In genomic region chr3:124125320-124125719, GRCh38 we compare ENCODE assay signal across 23 cellular contexts.
A peak's percentile ranks its signal among the peaks of the same experiment; 100 is the strongest.
DNase-seq lines count a peak whose midpoint lies in the region; ATAC-seq and TF ChIP-seq lines count a peak whose summit lies in the region.
"Had no signal": no experiment of that assay in that cellular context is flagged by ENCODE, and none has a peak within 500 bp of the region (broad histone marks: within the 10 kb centered on the region; RNA-seq: fewer than 3 reads in every experiment).

No MANE protein-coding gene starts in this region.

- peak overlapping the region; percentile 62 for H3K27ac Mint-ChIP-seq in glutamatergic neuron (ENCODE audit: unreplicated experiment)
- H3K27ac Mint-ChIP-seq in stimulated activated effector memory CD8-positive, alpha-beta T cell treated with anti-CD3 and anti-CD28 coated beads, Interleukin-12 subunit alpha, Interleukin-12 subunit beta, amount 100 ng/mL, for 72 hours, result no peak overlapping the region
- H3K27ac Mint-ChIP-seq: CD14-positive monocyte; CD4-positive, alpha-beta T cell; CD8-positive, alpha-beta memory T cell had no signal

- peaks cover 9% of the 10 kb centered on the region for H3K27me3 Mint-ChIP-seq in glutamatergic neuron (ENCODE audit: unreplicated experiment)

- ATAC-seq in stimulated activated effector memory CD8-positive, alpha-beta T cell treated with anti-CD3 and anti-CD28 coated beads, Interleukin-12 subunit alpha, Interleukin-12 subunit beta, amount 100 ng/mL, for 72 hours, result peak; percentile 11
- ATAC-seq in GM21390 (IDR thresholded peaks at IDR 0.05; ENCODE audit: unreplicated experiment), result no peak
- ATAC-seq: A549, GM12878 had no signal

- peaks cover 28% of the 10 kb centered on the region for H3K9me3 Mint-ChIP-seq in glutamatergic neuron (ENCODE audit: unreplicated experiment)
- H3K9me3 Mint-ChIP-seq in stimulated activated effector memory CD8-positive, alpha-beta T cell treated with anti-CD3 and anti-CD28 coated beads, Interleukin-12 subunit alpha, Interleukin-12 subunit beta, amount 100 ng/mL, for 72 hours, result no peaks in the 10 kb centered on the region
- H3K9me3 Mint-ChIP-seq: CD4-positive, alpha-beta T cell; CD8-positive, alpha-beta memory T cell had no signal

- peaks cover 6% of the 10 kb centered on the region for H3K36me3 Mint-ChIP-seq in glutamatergic neuron (ENCODE audit: unreplicated experiment)
- H3K36me3 Mint-ChIP-seq in stimulated activated effector memory CD8-positive, alpha-beta T cell treated with anti-CD3 and anti-CD28 coated beads, Interleukin-12 subunit alpha, Interleukin-12 subunit beta, amount 100 ng/mL, for 72 hours, result no peaks in the 10 kb centered on the region
- H3K36me3 Mint-ChIP-seq: CD14-positive monocyte; CD8-positive, alpha-beta memory T cell had no signal

- no peak for TF ChIP-seq CTCF in glutamatergic neuron (IDR thresholded peaks at IDR 0.05; ENCODE audit: partially characterized antibody, unreplicated experiment)

- peak overlapping the region; percentile 72 for H3K4me3 Mint-ChIP-seq in glutamatergic neuron (ENCODE audit: unreplicated experiment)
- H3K4me3 Mint-ChIP-seq in stimulated activated effector memory CD8-positive, alpha-beta T cell treated with anti-CD3 and anti-CD28 coated beads, Interleukin-12 subunit alpha, Interleukin-12 subunit beta, amount 100 ng/mL, for 72 hours, result no peak overlapping the region
- H3K4me3 Mint-ChIP-seq: CD14-positive monocyte; CD4-positive, alpha-beta T cell; CD8-positive, alpha-beta memory T cell had no signal

- DNase-seq in HT1080 (ENCODE audit: low read depth) (peak; percentile 47), amniotic epithelial cell (ENCODE audit: low read depth) (peak; percentile 10), glutamatergic neuron (no peak), NCI-H1694 (lab: John Stamatoyannopoulos, UW) (no peak), NCI-H1436 treated with DMSO at 0.1 percent for 48 hours (lab: John Stamatoyannopoulos, UW) (no peak)
- DNase-seq in stimulated activated effector memory CD8-positive, alpha-beta T cell treated with anti-CD3 and anti-CD28 coated beads, Interleukin-12 subunit alpha, Interleukin-12 subunit beta, amount 100 ng/mL, for 72 hours (ENCODE audit: low spot score in 2 of 2), result no peak
- DNase-seq: 8988T; ACHN; AML-193; BE2C; CD4-positive, alpha-beta T cell; CD8-positive, alpha-beta memory T cell; DMS 273 treated with DMSO at 0.1 percent for 48 hours; DMS79; EL; GDM1; GOT3; H7; HCEC 1CT had no signal

- peaks cover 70% of the 10 kb centered on the region for H3K4me1 Mint-ChIP-seq in glutamatergic neuron (ENCODE audit: low read depth, unreplicated experiment)
- H3K4me1 Mint-ChIP-seq in stimulated activated effector memory CD8-positive, alpha-beta T cell treated with anti-CD3 and anti-CD28 coated beads, Interleukin-12 subunit alpha, Interleukin-12 subunit beta, amount 100 ng/mL, for 72 hours, result no peaks in the 10 kb centered on the region
- H3K4me1 Mint-ChIP-seq: CD14-positive monocyte; CD8-positive, alpha-beta memory T cell had no signal

Comparison
In these comparisons a context has a peak if more than half of its experiments do, and no peak if none do; other contexts are left out.
1. DNase-seq: peak in HT1080 (single experiment) and amniotic epithelial cell (single experiment); none in glutamatergic neuron (single experiment), stimulated activated effector memory CD8-positive, alpha-beta T cell treated with anti-CD3 and anti-CD28 coated beads, Interleukin-12 subunit alpha, Interleukin-12 subunit beta, amount 100 ng/mL, for 72 hours (0 of 2), NCI-H1694 (single experiment) and NCI-H1436 treated with DMSO at 0.1 percent for 48 hours (single experiment).